ENCODE assay signal across 23 cellular contexts in the genomic region with DNA sequence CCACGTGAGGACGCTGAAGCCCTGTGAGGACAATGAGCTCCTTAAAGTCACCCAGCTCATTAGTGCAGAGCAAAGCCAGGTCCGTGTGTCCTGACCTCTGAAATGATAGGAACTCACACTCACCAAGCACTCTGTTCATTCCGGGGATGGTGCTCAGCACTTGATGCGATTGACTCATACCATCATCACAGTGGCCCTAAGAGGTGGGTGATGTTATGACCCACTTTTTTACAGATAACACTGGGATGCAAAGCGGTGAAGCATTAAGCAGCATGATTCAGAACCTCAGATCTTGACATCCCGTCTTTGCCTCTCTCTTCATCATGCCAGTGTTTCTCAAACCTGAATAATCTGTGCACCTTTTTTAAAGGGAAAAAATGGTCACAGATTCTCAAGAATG.
DNase-seq lines count a peak whose midpoint lies in the region; ATAC-seq, FAIRE-seq and TF ChIP-seq lines count a peak whose summit lies in the region.
"Had no signal": no experiment of that assay in that cellular context is flagged by ENCODE, and none has a peak within 500 bp of the region (broad histone marks: within the 10 kb centered on the region; RNA-seq: fewer than 3 reads in every experiment).

No MANE protein-coding gene starts in this region.

- H3T11ph ChIP-seq in H9 (ENCODE audit: low read length): no peak overlapping the region

- WGBS in H9 (ENCODE audit: extremely low coverage, insufficient read length, low lambda C conversion rate): no CpG with 5 or more reads among the region's 7 CpGs

- H3K4me1 Mint-ChIP-seq in H9 (peaks cover 16 to 25% of the 10 kb centered on the region in 2 experiments), astrocyte (ENCODE audit: low read depth, unreplicated experiment) (peaks cover 17% of the 10 kb centered on the region)

- H3K27me3 ChIP-seq in H9 (ENCODE audit: insufficient read depth, low read length) (no peaks in the 10 kb centered on the region), astrocyte (ENCODE audit: insufficient read depth, low read length) (no peaks in the 10 kb centered on the region), lower lobe of right lung (ENCODE audit: low read depth) (no peaks in the 10 kb centered on the region)
- H3K27me3 ChIP-seq: spleen had no signal

- H3K27ac ChIP-seq in H9 (ENCODE audit: insufficient read length, low read depth, low read length): no peak overlapping the region
- H3K27ac ChIP-seq in astrocyte (ENCODE audit: low read depth, low read length): no peak overlapping the region
- H3K27ac ChIP-seq in lower lobe of right lung: no peak overlapping the region
- H3K27ac ChIP-seq: spleen had no signal

- H3K9me3 Mint-ChIP-seq in H9 (no peaks in the 10 kb centered on the region), astrocyte (ENCODE audit: unreplicated experiment) (no peaks in the 10 kb centered on the region)
- H3K9me3 Mint-ChIP-seq: activated CD4-positive, alpha-beta memory T cell treated with anti-CD3 and anti-CD28 coated beads, Interleukin-2, amount 10 ng/mL, durations not matched to agents 7 days and 5 days; WTC11 had no signal

- no peak overlapping the region for H2BK15ac ChIP-seq in H9 (ENCODE audit: low read depth, low read length)

- H2BK20ac ChIP-seq in H9 (ENCODE audit: low read depth, low read length, poor library complexity, severe bottlenecking): no peak overlapping the region

- H4K5ac ChIP-seq in H9 (ENCODE audit: insufficient read length, low read depth, low read length): no peak overlapping the region

- no peaks in the 10 kb centered on the region for H3K23me2 ChIP-seq in H9 (ENCODE audit: insufficient read length, low read depth, low read length, poor library complexity, severe bottlenecking)

- H3K4me2 ChIP-seq in H9 (ENCODE audit: insufficient read depth, insufficient read length, low read length) (no peak overlapping the region), astrocyte (ENCODE audit: low read length) (no peak overlapping the region)

- H3K9ac ChIP-seq in H9 (ENCODE audit: extremely low read depth, insufficient read length, low read length) (no peak overlapping the region), astrocyte (ENCODE audit: low read length) (no peak overlapping the region)

- H3K79me1 ChIP-seq in H9 (ENCODE audit: insufficient read depth, low read depth, low read length, poor library complexity, severe bottlenecking): no peaks in the 10 kb centered on the region

- H3K56ac ChIP-seq in H9 (ENCODE audit: insufficient read length, low read depth, low read length): no peak overlapping the region

- no peak overlapping the region for H3K23ac ChIP-seq in H9 (ENCODE audit: insufficient read length, low read depth, low read length)

- H4K20me1 ChIP-seq in H9 (ENCODE audit: control insufficient read depth, insufficient read depth, insufficient read length): no peaks in the 10 kb centered on the region
- H4K20me1 ChIP-seq in astrocyte (ENCODE audit: insufficient read depth, low read length): peaks cover 5% of the 10 kb centered on the region

- no peak overlapping the region for H2AK5ac ChIP-seq in H9 (ENCODE audit: insufficient read length, low read length)

- H2BK12ac ChIP-seq in H9 (ENCODE audit: insufficient read length, low read depth, low read length): no peak overlapping the region

- H3K4ac ChIP-seq in H9 (ENCODE audit: low read depth, low read length): no peak overlapping the region

- H3K14ac ChIP-seq in H9 (ENCODE audit: insufficient read depth, low read length): no peak overlapping the region

- no peaks in the 10 kb centered on the region for H3K9me3 ChIP-seq in H9 (ENCODE audit: control insufficient read depth, low read depth, low read length)
- no peaks in the 10 kb centered on the region for H3K9me3 ChIP-seq in astrocyte (ENCODE audit: insufficient read depth, low read depth, low read length)
- H3K9me3 ChIP-seq in lower lobe of right lung: no peaks in the 10 kb centered on the region
- H3K9me3 ChIP-seq: spleen had no signal

- no peak overlapping the region for H4K91ac ChIP-seq in H9 (ENCODE audit: insufficient read length, low read depth, low read length)

- DNase-seq in AG08395 (ENCODE audit: low spot score): peak; percentile 60
- peak; percentile 9 for DNase-seq in H9
- peak; percentile 76 for DNase-seq in astrocyte (ENCODE audit: low read depth)
- DNase-seq in lower lobe of right lung: no peak
- no peak for DNase-seq in NCI-H1092 treated with DMSO at 0.1 percent for 48 hours (lab: John Stamatoyannopoulos, UW)
- no peak for DNase-seq in UCSD-AML1 (lab: John Stamatoyannopoulos, UW; ENCODE audit: unreplicated experiment)
- DNase-seq in Kasumi-1 (lab: John Stamatoyannopoulos, UW): no peak
- no peak for DNase-seq in NCI-H2171 (lab: John Stamatoyannopoulos, UW)
- DNase-seq: activated CD4-positive, alpha-beta memory T cell treated with anti-CD3 and anti-CD28 coated beads, Interleukin-2, amount 10 ng/mL, durations not matched to agents 7 days and 5 days; activated T-cell treated with anti-CD3 and anti-CD28 coated beads for 4 hours; anterior cingulate cortex; erythroblast; GDM1; left ventricle myocardium superior; NCI-H1092; NCI-H2081; spleen; stimulated activated CD4-positive, alpha-beta T cell treated with anti-CD3 and anti-CD28 coated beads, Interleukin-4, amount 100 ng/mL, for 4 hours had no signal

- H3K79me2 ChIP-seq in H9 (ENCODE audit: insufficient read depth, low read length) (no peaks in the 10 kb centered on the region), astrocyte (ENCODE audit: insufficient read depth, low read length) (no peaks in the 10 kb centered on the region)

- FAIRE-seq in astrocyte (lab: Jason Lieb, UNC): no peak
- FAIRE-seq: GM19239, H1, HTR-8/SVneo had no signal

- H2BK5ac ChIP-seq in H9 (ENCODE audit: insufficient read length, low read length): no peak overlapping the region

- H3K4me3 ChIP-seq in astrocyte (ENCODE audit: insufficient read depth, low read depth, low read length) (no peak overlapping the region), lower lobe of right lung (no peak overlapping the region)
- H3K4me3 ChIP-seq: spleen had no signal

- intact Hi-C loops in lower lobe of right lung (cut with DNase I): no loop called here

- H3K4me3 Mint-ChIP-seq in H9 (no peak overlapping the region), astrocyte (ENCODE audit: unreplicated experiment) (no peak overlapping the region)
- H3K4me3 Mint-ChIP-seq: activated CD4-positive, alpha-beta memory T cell treated with anti-CD3 and anti-CD28 coated beads, Interleukin-2, amount 10 ng/mL, durations not matched to agents 7 days and 5 days; WTC11 had no signal

- H3K36me3 ChIP-seq in astrocyte (ENCODE audit: insufficient read depth, low read length) (peaks cover 52% of the 10 kb centered on the region), lower lobe of right lung (peaks cover 70% of the 10 kb centered on the region)

- H3K18ac ChIP-seq in H9 (ENCODE audit: insufficient read length, low read depth, low read length): no peak overlapping the region

- no peak overlapping the region for H4K8ac ChIP-seq in H9 (replicated peaks; ENCODE audit: insufficient read length, low read depth, low read length)

- no peak for TF ChIP-seq CTCF in H9 (conservative IDR thresholded peaks at IDR 0.05)
- no peak for TF ChIP-seq CTCF in astrocyte (IDR thresholded peaks at IDR 0.05; ENCODE audit: insufficient read depth, low read depth, low read length)
- TF ChIP-seq CTCF in lower lobe of right lung (IDR thresholded peaks at IDR 0.05): no peak

- H3K4me1 ChIP-seq in H9 (ENCODE audit: insufficient read depth, low read length) (no peaks in the 10 kb centered on the region), astrocyte (ENCODE audit: insufficient read depth, low read length) (peaks cover 17% of the 10 kb centered on the region), lower lobe of right lung (no peaks in the 10 kb centered on the region)

- no peak overlapping the region; a peak in 1 of 7 replicates for H3K27ac Mint-ChIP-seq in H9
- no peak overlapping the region for H3K27ac Mint-ChIP-seq in astrocyte (ENCODE audit: unreplicated experiment)
- H3K27ac Mint-ChIP-seq: activated CD4-positive, alpha-beta memory T cell treated with anti-CD3 and anti-CD28 coated beads, Interleukin-2, amount 10 ng/mL, durations not matched to agents 7 days and 5 days had no signal

- H2BK120ac ChIP-seq in H9 (ENCODE audit: low read depth, low read length, poor library complexity, severe bottlenecking): no peak overlapping the region

- H2AFZ ChIP-seq in H9 (ENCODE audit: low read length) (no peak overlapping the region), astrocyte (ENCODE audit: low read depth, low read length) (no peak overlapping the region)

- H3K27me3 Mint-ChIP-seq in H9 (ENCODE audit: low read depth) (no peaks in the 10 kb centered on the region), astrocyte (ENCODE audit: low read depth, unreplicated experiment) (no peaks in the 10 kb centered on the region)
- H3K27me3 Mint-ChIP-seq: activated CD4-positive, alpha-beta memory T cell treated with anti-CD3 and anti-CD28 coated beads, Interleukin-2, amount 10 ng/mL, durations not matched to agents 7 days and 5 days had no signal

- peak; percentile 26 to 27 for ATAC-seq in lower lobe of right lung
- ATAC-seq: left ventricle myocardium superior, Panc1, WTC11 had no signal

- peaks cover 5 to 64% (median 59%) of the 10 kb centered on the region in 3 experiments; a peak in 6 of 7 replicates for H3K36me3 Mint-ChIP-seq in H9 (ENCODE audit: insufficient read depth in 1 of 3, low read depth in 3 of 3)
- H3K36me3 Mint-ChIP-seq in astrocyte (ENCODE audit: low read depth, unreplicated experiment): peaks cover 27% of the 10 kb centered on the region

Comparison
In these comparisons a context has a peak if more than half of its experiments do, and no peak if none do; other contexts are left out.
1. DNase-seq: peak in AG08395 (single experiment), H9 (single experiment) and astrocyte (single experiment); none in lower lobe of right lung (single experiment), NCI-H1092 treated with DMSO at 0.1 percent for 48 hours (single experiment), UCSD-AML1 (single experiment), Kasumi-1 (0 of 2) and NCI-H2171 (single experiment).